Comparison of ENCODE assay signal across 10 cellular contexts in the genomic region with DNA sequence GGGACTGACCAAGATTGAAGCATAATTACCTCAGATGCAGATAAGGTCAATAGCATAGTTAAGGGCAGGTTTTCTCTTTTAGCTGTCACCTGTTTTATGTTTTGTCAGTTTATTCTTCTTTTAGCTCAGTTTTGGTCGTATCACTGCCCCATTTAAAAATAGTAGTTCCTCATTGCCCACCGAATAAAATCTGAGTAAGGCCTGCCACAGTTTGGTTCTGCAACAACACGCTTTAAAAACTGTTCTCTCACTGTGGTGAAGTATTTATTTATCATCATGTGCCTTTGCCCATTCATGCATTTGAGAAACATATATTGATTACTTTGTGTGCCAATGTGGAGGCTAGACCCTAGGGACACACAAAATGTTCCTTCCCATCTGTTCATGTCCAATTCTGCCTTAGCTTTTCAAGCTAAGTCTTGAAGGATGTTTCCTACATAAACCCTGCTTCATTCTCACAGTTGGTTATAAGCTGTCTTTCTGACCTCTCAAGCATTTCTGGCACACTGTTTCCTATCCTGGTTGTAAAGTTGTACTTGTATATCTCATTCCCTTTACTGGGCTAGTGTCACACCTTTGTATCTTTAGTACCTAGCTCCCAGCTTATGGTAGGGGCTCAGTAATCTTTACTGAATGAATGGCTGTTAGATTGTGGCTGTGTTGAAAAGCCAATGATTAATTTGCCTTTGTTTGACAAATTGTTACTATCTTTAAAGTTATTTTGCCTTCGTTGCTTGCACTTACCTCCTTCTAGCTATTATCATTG. TPM values are rescaled to one million over a fixed set of nuclear protein-coding genes. Genes with fewer than 3 reads are reported as not detected.
DNase-seq lines count a peak whose midpoint lies in the region; ATAC-seq, FAIRE-seq and TF ChIP-seq lines count a peak whose summit lies in the region.
"Had no signal": no experiment of that assay in that cellular context is flagged by ENCODE, and none has a peak within 500 bp of the region (broad histone marks: within the 10 kb centered on the region; RNA-seq: fewer than 3 reads in every experiment).

No MANE protein-coding gene starts in this region.

- H3K9me3 Mint-ChIP-seq in CD8-positive, alpha-beta T cell: no peaks in the 10 kb centered on the region
- H3K9me3 Mint-ChIP-seq in naive thymus-derived CD4-positive, alpha-beta T cell: peaks cover 0 to 11% (median 0%) of the 10 kb centered on the region in 11 donors

- H3K4me3 ChIP-seq in CD8-positive, alpha-beta T cell (ENCODE audit: low read depth, low read length): no peak overlapping the region
- no peak overlapping the region for H3K4me3 ChIP-seq in GM12878
- H3K4me3 ChIP-seq in naive thymus-derived CD4-positive, alpha-beta T cell (ENCODE audit: low read length): no peak overlapping the region

- peak overlapping the region; percentile 94 for H3K4me2 ChIP-seq in GM12878 (ENCODE audit: control insufficient read depth, insufficient read depth)

- SMC1A ChIA-PET in GM12878 (lab: Charles Lee; ENCODE audit: uncharacterized antibody, unreplicated experiment): interaction anchor here (0.7 to 6.6 kb wide), 33 partner anchors 8 to 181 kb away, joined by 3 to 89 read pairs (median 5); a partner anchor contains a TSS

- TF ChIP-seq CTCF in CD8-positive, alpha-beta T cell (IDR thresholded peaks at IDR 0.05): no peak
- no peak for TF ChIP-seq CTCF in GM12878 (IDR thresholded peaks at IDR 0.05 in 2 of 3, conservative IDR thresholded peaks at IDR 0.05 in 1 of 3; ENCODE audit: control insufficient read depth in 2 of 3, extremely low read depth in 1 of 3, insufficient read depth in 1 of 3, low read depth in 3 of 3, low read length in 3 of 3)

- no TSS peak for BruUV-seq in GM12878 (replicated peaks; lab: Mats Ljungman, UMichigan)

- intact Hi-C loops in CD8-positive, alpha-beta T cell (cut with DNase I, micrococcal nuclease): loop anchor here in 1 of 2 experiments (2.0 to 10.0 kb wide), 2 partner anchors 20 to 420 kb away; a partner anchor contains a TSS
- intact Hi-C loops in GM12878 (cut with micrococcal nuclease; ENCODE audit: unreplicated experiment): loop anchor here (2.0 to 10.0 kb wide), 2 partner anchors 22 to 300 kb away; no protein-coding TSS in a partner anchor
- intact Hi-C loops in naive thymus-derived CD4-positive, alpha-beta T cell (cut with micrococcal nuclease): loop anchor here (2.0 to 10.0 kb wide), 3 partner anchors 22 to 300 kb away; no protein-coding TSS in a partner anchor

- ATAC-seq in CD8-positive, alpha-beta T cell: no peak
- ATAC-seq in GM12878 (no peak), HG02981 (IDR thresholded peaks at IDR 0.05; ENCODE audit: unreplicated experiment) (no peak)
- no peak for ATAC-seq in naive thymus-derived CD4-positive, alpha-beta T cell

- H3K36me3 ChIP-seq in CD8-positive, alpha-beta T cell (ENCODE audit: insufficient read depth, low read length): no peaks in the 10 kb centered on the region
- H3K36me3 ChIP-seq in GM12878 (ENCODE audit: control insufficient read depth in 2 of 2, insufficient read depth in 2 of 2, low read length in 1 of 2): no peaks in the 10 kb centered on the region
- H3K36me3 ChIP-seq in naive thymus-derived CD4-positive, alpha-beta T cell (ENCODE audit: control insufficient read depth in 2 of 3, insufficient read depth in 3 of 3, low read length in 3 of 3): no peaks in the 10 kb centered on the region

- peak overlapping the region; percentile 43; the same call in 1 of the 2 replicates for H3K9ac ChIP-seq in GM12878 (ENCODE audit: control insufficient read depth, insufficient read depth, low read length)

- DNase-seq in CD8-positive, alpha-beta T cell: no peak
- DNase-seq in KBM-7 (peak; percentile 57), GM12878 (ENCODE audit: low read depth, low spot score) (no peak), NCI-H1930 (lab: John Stamatoyannopoulos, UW) (no peak), foreskin melanocyte (no peak)
- DNase-seq in naive thymus-derived CD4-positive, alpha-beta T cell: no peak
- no peak for DNase-seq in activated CD4-positive, CD25-positive, alpha-beta regulatory T cell treated with anti-CD3 and anti-CD28 coated beads, Interleukin-2, amount 50 U/mL, for 72 hours
- DNase-seq: activated CD8-positive, alpha-beta memory T cell treated with anti-CD3 and anti-CD28 coated beads for 24 hours; GF-D8 had no signal

- no peak for TF ChIP-seq EP300 in GM12878 (IDR thresholded peaks at IDR 0.05; ENCODE audit: borderline replicate concordance in 1 of 2, control insufficient read depth in 1 of 2, low read depth in 2 of 2, low read length in 2 of 2)

- H4K20me1 ChIP-seq in GM12878 (ENCODE audit: control insufficient read depth, insufficient read depth): no peaks in the 10 kb centered on the region

- CTCF ChIA-PET in CD8-positive, alpha-beta T cell (lab: Charles Lee): interaction anchor here (0.6 to 3.8 kb wide), 5 partner anchors 10 to 810 kb away, joined by 3 to 16 read pairs (median 3); no protein-coding TSS in a partner anchor
- CTCF ChIA-PET in GM12878 (lab: Yijun Ruan, JAX): interaction anchor here (0.6 to 7.6 kb wide), 22 partner anchors 8 to 437 kb away, joined by 3 to 109 read pairs (median 4); a partner anchor contains a TSS
- CTCF ChIA-PET in naive thymus-derived CD4-positive, alpha-beta T cell (lab: Charles Lee): interaction anchor here (0.7 to 3.1 kb wide), 6 partner anchors 9 to 110 kb away, joined by 3 to 20 read pairs (median 5); no protein-coding TSS in a partner anchor

- POLR2A ChIA-PET in CD8-positive, alpha-beta T cell (lab: Charles Lee): interaction anchor here (0.8 to 2.1 kb wide), 5 partner anchors 8 to 27 kb away, joined by 3 to 13 read pairs (median 5); a partner anchor contains a TSS
- POLR2A ChIA-PET in GM12878 (lab: Charles Lee): interaction anchor here (0.6 to 2.4 kb wide), 10 partner anchors 10 to 706 kb away, joined by 3 to 15 read pairs (median 5); a partner anchor contains a TSS
- POLR2A ChIA-PET in naive thymus-derived CD4-positive, alpha-beta T cell (lab: Charles Lee): interaction anchor here (0.9 to 1.7 kb wide), 4 partner anchors 9 to 24 kb away, joined by 3 to 11 read pairs (median 4); a partner anchor contains a TSS

- in situ Hi-C loops in KBM-7 (cut with MboI; ENCODE audit: low pct_unique_long_range_greater_than_20kb, low sequenced_read_pairs): no loop called here
- in situ Hi-C loops in GM12878 (cut with MboI): no loop called here

- RAD21 ChIA-PET in GM12878 (lab: Charles Lee; ENCODE audit: unreplicated experiment): interaction anchor here (0.7 to 6.9 kb wide), 17 partner anchors 9 to 108 kb away, joined by 3 to 93 read pairs (median 4); a partner anchor contains a TSS

- FAIRE-seq in GM12878 (lab: Jason Lieb, UNC): no peak

- under 1% methylated on average over 4 of the region's 4 CpGs for WGBS in GM12878 (ENCODE audit: insufficient coverage, insufficient replicate concordance, low lambda C conversion rate, missing lambda C conversion rate)

- no peak overlapping the region for H3K4me3 Mint-ChIP-seq in CD8-positive, alpha-beta T cell
- H3K4me3 Mint-ChIP-seq in naive thymus-derived CD4-positive, alpha-beta T cell: peak overlapping the region in 7 of 10 donors; percentile 2 to 45 (median 23)

- H3K9me3 ChIP-seq in CD8-positive, alpha-beta T cell (ENCODE audit: low read length): no peaks in the 10 kb centered on the region
- H3K9me3 ChIP-seq in GM12878 (replicated peaks; ENCODE audit: control insufficient read depth, insufficient read depth, low read length): no peaks in the 10 kb centered on the region; the same call in 2 of the 3 replicates
- H3K9me3 ChIP-seq in naive thymus-derived CD4-positive, alpha-beta T cell (ENCODE audit: control insufficient read depth in 2 of 3, low read length in 3 of 3): no peaks in the 10 kb centered on the region

- no peaks in the 10 kb centered on the region for H3K27me3 ChIP-seq in CD8-positive, alpha-beta T cell (ENCODE audit: insufficient read depth, low read length)
- H3K27me3 ChIP-seq in GM12878 (replicated peaks in 1 of 2; ENCODE audit: control insufficient read depth in 2 of 2, insufficient read depth in 2 of 2, low read length in 1 of 2): no peaks in the 10 kb centered on the region
- no peaks in the 10 kb centered on the region for H3K27me3 ChIP-seq in naive thymus-derived CD4-positive, alpha-beta T cell (ENCODE audit: control insufficient read depth in 2 of 2, insufficient read depth in 2 of 2, low read length in 2 of 2)

- no peak overlapping the region for H2AFZ ChIP-seq in GM12878 (ENCODE audit: control insufficient read depth, low read depth, low read length)

- H3K79me2 ChIP-seq in GM12878 (ENCODE audit: control insufficient read depth, insufficient read depth, low read length): peaks cover 95% of the 10 kb centered on the region

- H3K4me1 Mint-ChIP-seq in CD8-positive, alpha-beta T cell (ENCODE audit: low read depth): peaks cover 85% of the 10 kb centered on the region
- H3K4me1 Mint-ChIP-seq in naive thymus-derived CD4-positive, alpha-beta T cell: peaks cover 53 to 95% (median 88%) of the 10 kb centered on the region in 7 donors

- H3K27ac ChIP-seq in CD8-positive, alpha-beta T cell (ENCODE audit: low read depth, low read length): no peak overlapping the region
- H3K27ac ChIP-seq in GM12878 (ENCODE audit: control insufficient read depth, insufficient read depth): peak overlapping the region; percentile 60
- H3K27ac ChIP-seq in naive thymus-derived CD4-positive, alpha-beta T cell (ENCODE audit: low read depth, low read length): no peak overlapping the region

- peak overlapping the region; percentile 46 for H3K27ac Mint-ChIP-seq in CD8-positive, alpha-beta T cell
- H3K27ac Mint-ChIP-seq in naive thymus-derived CD4-positive, alpha-beta T cell: peak overlapping the region; percentile 7 to 89 (median 72)

- peaks cover 62% of the 10 kb centered on the region for H3K4me1 ChIP-seq in CD8-positive, alpha-beta T cell (ENCODE audit: insufficient read depth, low read length)
- peaks cover 76% of the 10 kb centered on the region for H3K4me1 ChIP-seq in GM12878 (ENCODE audit: control insufficient read depth, insufficient read depth, low read length)
- H3K4me1 ChIP-seq in naive thymus-derived CD4-positive, alpha-beta T cell (ENCODE audit: control insufficient read depth in 2 of 2, insufficient read depth in 2 of 2, low read length in 2 of 2): peaks cover 28 to 45% of the 10 kb centered on the region in 2 donors

- no peaks in the 10 kb centered on the region for H3K36me3 Mint-ChIP-seq in CD8-positive, alpha-beta T cell
- H3K36me3 Mint-ChIP-seq in naive thymus-derived CD4-positive, alpha-beta T cell: peaks cover 0 to 12% (median 5%) of the 10 kb centered on the region in 5 donors

- no peak for TF ChIP-seq RAD21 in GM12878 (IDR thresholded peaks at IDR 0.05; ENCODE audit: insufficient read depth, low read depth, low read length)

- no peaks in the 10 kb centered on the region for H3K27me3 Mint-ChIP-seq in CD8-positive, alpha-beta T cell (ENCODE audit: low read depth)
- no peaks in the 10 kb centered on the region for H3K27me3 Mint-ChIP-seq in naive thymus-derived CD4-positive, alpha-beta T cell

- TF ChIP-seq POLR2A in GM12878 (IDR thresholded peaks at IDR 0.05; ENCODE audit: low read depth, low read length): no peak

RNA-seq across cellular contexts. Expression of a gene that starts 23.9 kb away (rescaled TPM):
- 100 to 1,000 TPM; 255 to 267 TPM for total RNA-seq in CD8-positive, alpha-beta T cell
- 399 and 407 TPM in 2 replicates for total RNA-seq in GM12878 (2013; cell fraction: nucleolus; rRNA removed)
- 59.1 and 59.6 TPM in 2 replicates for total RNA-seq in GM12878 (2014; rRNA removed)
- 63.4 and 65.5 TPM in 2 replicates for total RNA-seq in GM12878 (2014; rRNA removed; fragmentation: Illumina TruSeq; extraction: Trizol)
- total RNA-seq in GM12878 (2021): 67.0 and 74.9 TPM in 2 replicates
- 39.2 TPM for polyA plus RNA-seq in GM12878 (2011; ENCODE audit: low read depth)
- 29.7 and 36.3 TPM in 2 replicates for polyA plus RNA-seq in GM12878 (2011; rRNA removed)
- 40.3 and 63.4 TPM in 2 replicates for polyA plus RNA-seq in GM12878 (2011; cell fraction: cytosol; rRNA removed)
- polyA plus RNA-seq in GM12878 (2011; cell fraction: nucleus; rRNA removed): 75.9 and 95.9 TPM in 2 replicates
- 56.2 and 76.5 TPM in 2 replicates for polyA plus RNA-seq in GM12878 (2012)
- polyA plus RNA-seq in GM12878 (2014; fragmentation: Illumina TruSeq; extraction: Trizol): 55.8 and 56.2 TPM in 2 replicates
- 10 to 100 TPM; 14.4 to 21.5 TPM for polyA plus RNA-seq in GM12878 (2014; fragmentation: Nextera tagmentation; extraction: Ambion mirVana)
- 41.4 and 42.3 TPM in 2 replicates for polyA plus RNA-seq in GM12878 (2014; rRNA removed)
- polyA plus RNA-seq in GM12878 (2016; fragmentation: Nextera tagmentation; extraction: Ambion mirVana): 10 to 100 TPM; 54.5 to 56.3 TPM
- polyA minus RNA-seq in GM12878 (2011; rRNA and poly(A)+ RNA removed): 110 and 178 TPM in 2 replicates
- 61.3 and 76.6 TPM in 2 replicates for polyA minus RNA-seq in GM12878 (2011; cell fraction: cytosol; rRNA and poly(A)+ RNA removed)
- 119 and 203 TPM in 2 replicates for polyA minus RNA-seq in GM12878 (2011; cell fraction: nucleus; rRNA and poly(A)+ RNA removed)
- 100 to 1,000 TPM; 170 to 400 (median 241) TPM for total RNA-seq in naive thymus-derived CD4-positive, alpha-beta T cell
- 100 to 1,000 TPM; 108 to 148 TPM for polyA plus RNA-seq in naive thymus-derived CD4-positive, alpha-beta T cell
